Comparison of ENCODE assay signal across 37 cellular contexts in genomic region chr3:114640126-114640525, GRCh38.
"Had no signal": no experiment of that assay in that cellular context is flagged by ENCODE, and none has a peak within 500 bp of the region (broad histone marks: within the 10 kb centered on the region; RNA-seq: fewer than 3 reads in every experiment).

No MANE protein-coding gene starts in this region.

- H3K4me1 ChIP-seq: ascending aorta had no signal

- H3K27me3 ChIP-seq: ascending aorta, cardiac muscle cell had no signal

- H3K4me3 Mint-ChIP-seq: activated B cell treated with CpG ODN at 0.5 μM for 24 hours; activated CD4-positive, alpha-beta memory T cell treated with anti-CD3 and anti-CD28 coated beads for 36 hours; activated CD4-positive, alpha-beta T cell treated with anti-CD3 and anti-CD28 coated beads, Interleukin-2, amount 10 ng/mL, durations not matched to agents 24 days and 14 days; activated CD8-positive, alpha-beta T cell treated with anti-CD3 and anti-CD28 coated beads for 36 hours; activated naive CD4-positive, alpha-beta T cell treated with anti-CD3 and anti-CD28 coated beads, Interleukin-2, amount 10 ng/mL, durations not matched to agents 7 days and 5 days; activated naive CD4-positive, alpha-beta T cell treated with anti-CD3 and anti-CD28 coated beads, Interleukin-2, amount 50 U/mL, for 24 hours; activated naive CD8-positive, alpha-beta T cell; activated naive CD8-positive, alpha-beta T cell treated with anti-CD3 and anti-CD28 coated beads, Interleukin-2, amount 10 ng/mL, durations not matched to agents 7 days and 5 days; activated naive CD8-positive, alpha-beta T cell treated with anti-CD3 and anti-CD28 coated beads, Interleukin-2, amount 50 U/mL, for 24 hours; activated T-cell treated with anti-CD3 and anti-CD28 coated beads, Interleukin-2, amount 50 U/mL, for 4 hours; activated T-cell treated with anti-CD3 and anti-CD28 coated beads, Interleukin-2, amount 50 U/mL, for 72 hours; brain; central memory CD8-positive, alpha-beta T cell; T-helper 1 cell treated with Interleukin-12 subunit alpha and Interleukin-12 subunit beta and Interleukin-4 antibody, amounts not matched to agents 30 μg/mL and 1 μg/mL, for 36 hours; T-helper 2 cell treated with Interferon-gamma antibody and Interleukin-4, amounts not matched to agents 5 μg/mL and 100 μg/mL, for 36 hours had no signal

- H3K27me3 Mint-ChIP-seq: activated B cell treated with CpG ODN at 0.5 μM for 24 hours; activated CD4-positive, alpha-beta memory T cell treated with anti-CD3 and anti-CD28 coated beads for 36 hours; activated CD4-positive, alpha-beta T cell treated with anti-CD3 and anti-CD28 coated beads, Interleukin-2, amount 10 ng/mL, durations not matched to agents 24 days and 14 days; activated CD8-positive, alpha-beta T cell treated with anti-CD3 and anti-CD28 coated beads for 36 hours; activated naive CD4-positive, alpha-beta T cell treated with anti-CD3 and anti-CD28 coated beads, Interleukin-2, amount 10 ng/mL, durations not matched to agents 7 days and 5 days; activated naive CD4-positive, alpha-beta T cell treated with anti-CD3 and anti-CD28 coated beads, Interleukin-2, amount 50 U/mL, for 24 hours; activated naive CD8-positive, alpha-beta T cell; activated naive CD8-positive, alpha-beta T cell treated with anti-CD3 and anti-CD28 coated beads, Interleukin-2, amount 10 ng/mL, durations not matched to agents 7 days and 5 days; activated naive CD8-positive, alpha-beta T cell treated with anti-CD3 and anti-CD28 coated beads, Interleukin-2, amount 50 U/mL, for 24 hours; brain; central memory CD8-positive, alpha-beta T cell had no signal

- H3K36me3 ChIP-seq: ascending aorta, cardiac muscle cell had no signal

- H3K36me3 Mint-ChIP-seq: activated naive CD4-positive, alpha-beta T cell treated with anti-CD3 and anti-CD28 coated beads, Interleukin-2, amount 10 ng/mL, durations not matched to agents 7 days and 5 days had no signal

- H3K4me3 ChIP-seq: ascending aorta, cardiac muscle cell had no signal

- ATAC-seq: activated CD8-positive, alpha-beta T cell treated with anti-CD3 and anti-CD28 coated beads for 36 hours; activated naive CD8-positive, alpha-beta T cell treated with anti-CD3 and anti-CD28 coated beads, Interleukin-2, amount 50 U/mL, for 24 hours; activated T-cell treated with anti-CD3 and anti-CD28 coated beads, Interleukin-2, amount 50 U/mL, for 4 hours; activated T-cell treated with anti-CD3 and anti-CD28 coated beads, Interleukin-2, amount 50 U/mL, for 72 hours had no signal

- FAIRE-seq: bronchial epithelial cell, TTC549 had no signal

- H3K27ac ChIP-seq: ascending aorta, cardiac muscle cell, VCaP had no signal

- DNase-seq: activated B cell treated with CpG ODN at 0.5 μM for 24 hours; activated CD4-positive, alpha-beta memory T cell treated with anti-CD3 and anti-CD28 coated beads for 36 hours; activated CD4-positive, alpha-beta T cell treated with anti-CD3 and anti-CD28 coated beads for 4 hours; activated CD4-positive, alpha-beta T cell treated with anti-CD3 and anti-CD28 coated beads, Interleukin-2, amount 10 ng/mL, durations not matched to agents 24 days and 14 days; activated CD4-positive, alpha-beta T cell treated with anti-CD3 and anti-CD28 coated beads, Interleukin-2, amount 50 U/mL, for 1 hour; activated CD4-positive, alpha-beta T cell treated with anti-CD3 and anti-CD28 coated beads, Interleukin-2, amount 50 U/mL, for 4 hours; activated CD4-positive, CD25-positive, alpha-beta regulatory T cell treated with anti-CD3 and anti-CD28 coated beads, Interleukin-2, amount 50 U/mL, for 72 hours; activated CD8-positive, alpha-beta memory T cell treated with anti-CD3 and anti-CD28 coated beads, Interleukin-2, amount 50 U/mL, for 4 hours; activated CD8-positive, alpha-beta T cell treated with anti-CD3 and anti-CD28 coated beads for 36 hours; activated effector memory CD4-positive, alpha-beta T cell treated with Interleukin-2 at 50 U/mL for 16 hours; activated gamma-delta T cell; activated naive CD4-positive, alpha-beta T cell treated with anti-CD3 and anti-CD28 coated beads, Interleukin-2, amount 10 ng/mL, durations not matched to agents 7 days and 5 days; activated naive CD4-positive, alpha-beta T cell treated with Interleukin-2 at 50 U/mL for 16 hours; activated naive CD8-positive, alpha-beta T cell treated with anti-CD3 and anti-CD28 coated beads, Interleukin-2, amount 10 ng/mL, durations not matched to agents 7 days and 5 days; activated naive CD8-positive, alpha-beta T cell treated with anti-CD3 and anti-CD28 coated beads, Interleukin-2, amount 50 U/mL, for 24 hours; activated T-cell treated with anti-CD3 and anti-CD28 coated beads for 4 hours; activated T-cell treated with anti-CD3 and anti-CD28 coated beads, Interleukin-2, amount 50 U/mL, for 1 hour; activated T-cell treated with anti-CD3 and anti-CD28 coated beads, Interleukin-2, amount 50 U/mL, for 4 hours; activated T-cell treated with anti-CD3 and anti-CD28 coated beads, Interleukin-2, amount 50 U/mL, for 72 hours; amygdala; anterior cingulate cortex; caudate nucleus; cerebellar nuclear complex; T-helper 2 cell; T-helper 9 cell had no signal

- H3K27ac Mint-ChIP-seq: activated B cell treated with CpG ODN at 0.5 μM for 24 hours; activated CD4-positive, alpha-beta memory T cell treated with anti-CD3 and anti-CD28 coated beads for 36 hours; activated CD4-positive, alpha-beta T cell treated with anti-CD3 and anti-CD28 coated beads, Interleukin-2, amount 10 ng/mL, durations not matched to agents 24 days and 14 days; activated CD8-positive, alpha-beta T cell treated with anti-CD3 and anti-CD28 coated beads for 36 hours; activated naive CD4-positive, alpha-beta T cell treated with anti-CD3 and anti-CD28 coated beads, Interleukin-2, amount 10 ng/mL, durations not matched to agents 7 days and 5 days; activated naive CD4-positive, alpha-beta T cell treated with anti-CD3 and anti-CD28 coated beads, Interleukin-2, amount 50 U/mL, for 24 hours; activated naive CD8-positive, alpha-beta T cell; activated naive CD8-positive, alpha-beta T cell treated with anti-CD3 and anti-CD28 coated beads, Interleukin-2, amount 10 ng/mL, durations not matched to agents 7 days and 5 days; activated naive CD8-positive, alpha-beta T cell treated with anti-CD3 and anti-CD28 coated beads, Interleukin-2, amount 50 U/mL, for 24 hours; activated T-cell treated with anti-CD3 and anti-CD28 coated beads, Interleukin-2, amount 50 U/mL, for 72 hours; activated T-helper 2 cell treated with anti-CD3 and anti-CD28 coated beads, Interferon-gamma antibody, Interleukin-2, Interleukin-4, amounts not matched to agents 10 μg/mL and 5 μg/mL and 100 μg/mL, durations not matched to agents 14 hours and 24 hours and 36 hours; T-helper 1 cell treated with Interleukin-12 subunit alpha and Interleukin-12 subunit beta and Interleukin-4 antibody, amounts not matched to agents 30 μg/mL and 1 μg/mL, for 36 hours; T-helper 2 cell treated with Interferon-gamma antibody and Interleukin-4, amounts not matched to agents 5 μg/mL and 100 μg/mL, for 36 hours had no signal

- H3K4me1 Mint-ChIP-seq: activated B cell treated with CpG ODN at 0.5 μM for 24 hours; activated CD4-positive, alpha-beta T cell treated with anti-CD3 and anti-CD28 coated beads, Interleukin-2, amount 10 ng/mL, durations not matched to agents 24 days and 14 days; activated naive CD4-positive, alpha-beta T cell treated with anti-CD3 and anti-CD28 coated beads, Interleukin-2, amount 10 ng/mL, durations not matched to agents 7 days and 5 days; activated naive CD4-positive, alpha-beta T cell treated with anti-CD3 and anti-CD28 coated beads, Interleukin-2, amount 50 U/mL, for 24 hours; activated naive CD8-positive, alpha-beta T cell treated with anti-CD3 and anti-CD28 coated beads, Interleukin-2, amount 50 U/mL, for 24 hours; brain; central memory CD8-positive, alpha-beta T cell had no signal
